ENCODE assay signal across 1 cellular context in genomic region chr15:73467758-73468157, GRCh38.
TF ChIP-seq lines count a peak whose summit lies in the region.

No MANE protein-coding gene starts in this region.

TF ChIP-seq in WTC11, 78 proteins besides CTCF, POLR2A, EP300 and RAD21 (continued from another document):
- TF ChIP-seq ARID4B (CRISPR knock-in tag; IDR thresholded peaks at IDR 0.05; ENCODE audit: borderline replicate concordance) (no peak), SP1 (CRISPR knock-in tag; conservative IDR thresholded peaks at IDR 0.05) (no peak), FOXP1 (CRISPR knock-in tag; IDR thresholded peaks at IDR 0.05; ENCODE audit: borderline replicate concordance) (no peak), NR1H2 (CRISPR knock-in tag; IDR thresholded peaks at IDR 0.05) (no peak), PREB (CRISPR knock-in tag; IDR thresholded peaks at IDR 0.05; ENCODE audit: borderline replicate concordance) (no peak), NR2C2 (CRISPR knock-in tag; IDR thresholded peaks at IDR 0.05) (no peak), MLX (CRISPR knock-in tag; IDR thresholded peaks at IDR 0.05) (no peak), ELF4 (CRISPR knock-in tag; IDR thresholded peaks at IDR 0.05; ENCODE audit: low read depth) (no peak)
